21 cellular contexts compared by ENCODE assay signal in genomic region chr12:44405267-44405666, GRCh38.
"Had no signal": no experiment of that assay in that cellular context is flagged by ENCODE, and none has a peak within 500 bp of the region (broad histone marks: within the 10 kb centered on the region; RNA-seq: fewer than 3 reads in every experiment).

No MANE protein-coding gene starts in this region.

- H3K4me3 ChIP-seq: coronary artery, heart left ventricle, right lobe of liver, skin epidermis, transverse colon had no signal

- H3K9me3 ChIP-seq: right lobe of liver, transverse colon had no signal

- DNase-seq: activated CD4-positive, alpha-beta memory T cell treated with anti-CD3 and anti-CD28 coated beads for 36 hours; activated CD4-positive, alpha-beta T cell treated with anti-CD3 and anti-CD28 coated beads for 48 hours; activated effector memory CD4-positive, alpha-beta T cell treated with Interleukin-2 at 50 U/mL for 16 hours; activated naive CD4-positive, alpha-beta T cell treated with anti-CD3 and anti-CD28 coated beads for 36 hours; activated naive CD8-positive, alpha-beta T cell treated with anti-CD3 and anti-CD28 coated beads, Interleukin-2, amount 10 ng/mL, durations not matched to agents 7 days and 5 days; activated T-cell treated with anti-CD3 and anti-CD28 coated beads, Interleukin-2, amount 50 U/mL, for 48 hours; amygdala; cerebellar nuclear complex; heart left ventricle; left cardiac atrium; nephron progenitor cell; nucleus accumbens; right lobe of liver; stimulated activated CD4-positive, alpha-beta T cell treated with anti-CD3 and anti-CD28 coated beads, Interleukin-2, amount 100 ng/mL, for 24 hours; stimulated activated naive CD8-positive, alpha-beta T cell treated with anti-CD3 and anti-CD28 coated beads, Interleukin-15, amount 100 ng/mL, for 72 hours; T-helper 17 cell; transverse colon had no signal

- H3K27me3 ChIP-seq: right lobe of liver, transverse colon had no signal

- ATAC-seq: heart left ventricle; left cardiac atrium; right lobe of liver; stimulated activated effector memory CD8-positive, alpha-beta T cell treated with anti-CD3 and anti-CD28 coated beads, Interleukin-12 subunit alpha, Interleukin-12 subunit beta, amount 100 ng/mL, for 72 hours; stimulated activated naive CD8-positive, alpha-beta T cell treated with anti-CD3 and anti-CD28 coated beads, Interleukin-15, amount 100 ng/mL, for 72 hours; T-helper 17 cell had no signal

- H3K27ac ChIP-seq: coronary artery, heart left ventricle, parathyroid adenoma, right lobe of liver, skin epidermis, transverse colon had no signal

- H3K4me1 ChIP-seq: heart left ventricle, parathyroid adenoma, right lobe of liver, transverse colon had no signal

- H3K36me3 ChIP-seq: heart left ventricle, right lobe of liver, transverse colon had no signal

- H3K9ac ChIP-seq: parathyroid adenoma had no signal
